In genomic region chr12:10430623-10431022, GRCh38 we compare ENCODE assay signal across 1 cellular context.
TF ChIP-seq lines count a peak whose summit lies in the region.

No MANE protein-coding gene starts in this region.

TF ChIP-seq in GM12878, 131 proteins besides CTCF, POLR2A, EP300 and RAD21:
- 0 out of 2 replicates have a peak, but pooled peaks have one; percentile 7 for TF ChIP-seq RUNX3 (IDR thresholded peaks at IDR 0.05; ENCODE audit: low read length)
